8 cellular contexts compared by ENCODE assay signal in the genomic region with DNA sequence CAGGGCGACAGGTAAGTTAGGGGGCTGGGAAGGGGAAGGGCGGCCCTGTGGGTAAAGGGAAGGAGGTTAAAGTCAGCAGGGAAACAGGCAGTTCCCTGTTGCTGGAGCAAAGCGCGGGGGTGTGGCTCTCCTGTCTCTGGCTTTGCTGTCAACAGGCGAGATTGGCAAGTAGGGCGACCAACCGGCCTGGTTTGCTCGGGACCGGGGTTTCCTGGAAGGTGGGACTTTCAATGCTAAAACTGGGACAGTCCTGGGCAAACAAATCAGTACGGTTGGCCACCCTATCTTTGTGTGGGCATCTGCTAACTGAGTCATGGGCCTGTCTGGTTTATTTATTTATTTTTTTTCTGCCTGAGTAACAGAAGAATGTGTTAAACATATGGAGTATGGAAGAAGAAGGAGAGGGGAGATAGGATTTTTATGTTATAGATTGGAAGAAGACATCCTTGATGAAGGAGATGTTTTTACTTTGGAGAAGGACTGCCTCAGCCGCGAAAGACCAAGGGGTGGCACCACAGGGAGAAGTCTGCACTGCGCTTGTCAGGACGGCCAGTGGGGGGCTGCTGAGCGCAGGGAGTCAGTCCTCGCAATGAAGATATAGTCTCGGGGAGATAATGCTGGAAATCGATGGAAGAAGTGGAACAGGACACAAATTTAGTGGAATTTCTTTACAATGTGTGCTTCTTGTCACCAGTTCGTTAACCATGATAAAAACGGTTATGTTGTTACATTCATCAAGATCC. TPM values are rescaled to one million over a fixed set of nuclear protein-coding genes. Genes with fewer than 3 reads are reported as not detected.
DNase-seq lines count a peak whose midpoint lies in the region; ATAC-seq, FAIRE-seq and TF ChIP-seq lines count a peak whose summit lies in the region.

No MANE protein-coding gene starts in this region.

- TF ChIP-seq RAD21 in H1 (IDR thresholded peaks at IDR 0.05 in 1 of 2, conservative IDR thresholded peaks at IDR 0.05 in 1 of 2; ENCODE audit: low read depth in 2 of 2, low read length in 2 of 2) = peak; percentile 56 to 59

- H3K36me3 ChIP-seq in H1 (ENCODE audit: control insufficient read depth in 2 of 4, insufficient read depth in 4 of 4, low read length in 3 of 4) = no peaks in the 10 kb centered on the region
- no peaks in the 10 kb centered on the region for H3K36me3 ChIP-seq in lower lobe of right lung

- no peak overlapping the region for H4K8ac ChIP-seq in H9 (replicated peaks; ENCODE audit: insufficient read length, low read depth, low read length)
- no peak overlapping the region for H4K8ac ChIP-seq in H1 (ENCODE audit: extremely low read depth, insufficient read depth, low read length)

- H2BK20ac ChIP-seq in H9 (ENCODE audit: low read depth, low read length, poor library complexity, severe bottlenecking) = no peak overlapping the region
- H2BK20ac ChIP-seq in H1 (ENCODE audit: low read length) = no peak overlapping the region

- H3K4me1 Mint-ChIP-seq in H9 (peaks cover 15 to 21% of the 10 kb centered on the region in 2 experiments), activated B cell treated with CpG ODN at 0.5 μM for 24 hours (peaks cover 26% of the 10 kb centered on the region)

- H4K5ac ChIP-seq in H9 (ENCODE audit: insufficient read length, low read depth, low read length) (no peak overlapping the region), H1 (ENCODE audit: insufficient read length, low read depth, low read length) (no peak overlapping the region)

- WGBS in H9 (ENCODE audit: extremely low coverage, insufficient read length, low lambda C conversion rate) = no CpG with 5 or more reads among the region's 20 CpGs
- WGBS in H1 (ENCODE audit: extremely low coverage in 1 of 2, insufficient coverage in 1 of 2, insufficient read length in 1 of 2, insufficient replicate concordance in 2 of 2, low coverage in 1 of 2, low lambda C conversion rate in 2 of 2, missing lambda C conversion rate in 1 of 2), 2 experiments = 18% methylated on average over 20 of the region's 20 CpGs; no CpG with 5 or more reads in 1 of the 2 experiments

- peak overlapping the region; percentile 11 for H3K4me2 ChIP-seq in H9 (ENCODE audit: insufficient read depth, insufficient read length, low read length)
- peak overlapping the region; percentile 46 to 56 for H3K4me2 ChIP-seq in H1 (ENCODE audit: insufficient read depth in 1 of 2, low read depth in 2 of 2, low read length in 2 of 2)

- no peak overlapping the region for H2AK5ac ChIP-seq in H9 (ENCODE audit: insufficient read length, low read length)
- H2AK5ac ChIP-seq in H1 (ENCODE audit: low read depth, low read length) = no peak overlapping the region

- H3K4me3 Mint-ChIP-seq in H9 (peak overlapping the region; percentile 55 to 70), activated B cell treated with CpG ODN at 0.5 μM for 24 hours (peak overlapping the region; percentile 64)

- H3K27ac Mint-ChIP-seq in H9 = peak overlapping the region in 2 of 3 experiments; percentile 52 to 59; a peak in 4 of 7 replicates
- no peak overlapping the region for H3K27ac Mint-ChIP-seq in activated B cell treated with CpG ODN at 0.5 μM for 24 hours

- H2BK15ac ChIP-seq in H9 (ENCODE audit: low read depth, low read length) (no peak overlapping the region), H1 (ENCODE audit: low read length) (no peak overlapping the region)

- H3K36me3 Mint-ChIP-seq in H9 (ENCODE audit: insufficient read depth in 1 of 3, low read depth in 3 of 3) = no peaks in the 10 kb centered on the region
- H3K36me3 Mint-ChIP-seq in activated B cell treated with CpG ODN at 0.5 μM for 24 hours (ENCODE audit: low read depth) = no peaks in the 10 kb centered on the region

- H3K56ac ChIP-seq in H9 (ENCODE audit: insufficient read length, low read depth, low read length) (no peak overlapping the region), H1 (replicated peaks; ENCODE audit: insufficient read length, low read depth, low read length) (no peak overlapping the region)

- peak; percentile 37 for DNase-seq in GM12891 (ENCODE audit: insufficient read length, low spot score)
- DNase-seq in H9 = peak; percentile 98
- peak; percentile 37 for DNase-seq in LHCN-M2 (ENCODE audit: low read depth)
- DNase-seq in activated B cell treated with CpG ODN at 0.5 μM for 24 hours = no peak
- peak; percentile 83 to 93 for DNase-seq in H1 (ENCODE audit: low read depth in 1 of 2, low spot score in 2 of 2)
- peak; percentile 95 for DNase-seq in lower lobe of right lung
- DNase-seq in stimulated activated CD4-positive, alpha-beta T cell treated with anti-CD3 and anti-CD28 coated beads, TNF-alpha, amount 100 ng/mL, for 48 hours (ENCODE audit: low read depth in 3 of 3) = peak; percentile 4 to 31 (median 16)
- DNase-seq in NCI-H187 (lab: John Stamatoyannopoulos, UW) = no peak

- H3K14ac ChIP-seq in H9 (ENCODE audit: insufficient read depth, low read length) = no peak overlapping the region
- no peak overlapping the region for H3K14ac ChIP-seq in H1 (ENCODE audit: insufficient read length)

- H3K79me1 ChIP-seq in H9 (ENCODE audit: insufficient read depth, low read depth, low read length, poor library complexity, severe bottlenecking) (no peaks in the 10 kb centered on the region), H1 (ENCODE audit: low read depth, low read length) (no peaks in the 10 kb centered on the region)

- H2AFZ ChIP-seq in H9 (ENCODE audit: low read length) (peak overlapping the region; percentile 70), H1 (ENCODE audit: low read length) (peak overlapping the region; percentile 88; the same call in 1 of the 2 replicates)

- TF ChIP-seq POLR2A in GM12891 (IDR thresholded peaks at IDR 0.05; ENCODE audit: low read depth, low read length) = no peak
- no peak for TF ChIP-seq POLR2A in H1 (IDR thresholded peaks at IDR 0.05; ENCODE audit: control extremely low read depth in 1 of 2, low read depth in 2 of 2, low read length in 2 of 2)

- no peaks in the 10 kb centered on the region for H3K9me3 Mint-ChIP-seq in H9
- no peaks in the 10 kb centered on the region for H3K9me3 Mint-ChIP-seq in activated B cell treated with CpG ODN at 0.5 μM for 24 hours

- H3K9me3 ChIP-seq in H9 (ENCODE audit: control insufficient read depth, low read depth, low read length) = no peaks in the 10 kb centered on the region
- no peaks in the 10 kb centered on the region for H3K9me3 ChIP-seq in H1 (ENCODE audit: insufficient read depth in 2 of 2, low read depth in 1 of 2, low read length in 1 of 2)
- H3K9me3 ChIP-seq in lower lobe of right lung = no peaks in the 10 kb centered on the region

- no peak overlapping the region for H3K27ac ChIP-seq in H9 (ENCODE audit: insufficient read length, low read depth, low read length)
- no peak overlapping the region for H3K27ac ChIP-seq in H1 (ENCODE audit: low read depth, low read length)
- peak overlapping the region; percentile 42 for H3K27ac ChIP-seq in lower lobe of right lung

- no peaks in the 10 kb centered on the region for H4K20me1 ChIP-seq in H9 (ENCODE audit: control insufficient read depth, insufficient read depth, insufficient read length)
- H4K20me1 ChIP-seq in H1 (replicated peaks in 1 of 2; ENCODE audit: control insufficient read depth in 1 of 2, insufficient read depth in 2 of 2, low read length in 2 of 2) = no peaks in the 10 kb centered on the region

- no peak overlapping the region for H3K23ac ChIP-seq in H9 (ENCODE audit: insufficient read length, low read depth, low read length)
- H3K23ac ChIP-seq in H1 (ENCODE audit: insufficient read length) = no peak overlapping the region

- no peaks in the 10 kb centered on the region for H3K27me3 Mint-ChIP-seq in H9 (ENCODE audit: low read depth)
- no peaks in the 10 kb centered on the region for H3K27me3 Mint-ChIP-seq in activated B cell treated with CpG ODN at 0.5 μM for 24 hours

- CTCF ChIA-PET in activated B cell treated with CpG ODN at 0.5 μM for 24 hours (lab: Charles Lee) (interaction anchor here (0.9 to 4.5 kb wide), 14 partner anchors 9 to 507 kb away, joined by 3 to 69 read pairs (median 6); partner anchors contain the start of gene ESR1), H1 (lab: Charles Lee; ENCODE audit: partially characterized antibody) (interaction anchor here (0.7 to 3.0 kb wide), 20 partner anchors 9 to 513 kb away, joined by 3 to 31 read pairs (median 4); no protein-coding TSS in a partner anchor)

- H3K4me3 ChIP-seq in H1 (ENCODE audit: extremely low read depth in 1 of 4, insufficient read depth in 2 of 4, low read depth in 3 of 4, low read length in 4 of 4) (peak overlapping the region in 1 of 4 experiments; percentile 51; a peak in 3 of 8 replicates), lower lobe of right lung (peak overlapping the region; percentile 43)

- no peak overlapping the region for H3T11ph ChIP-seq in H9 (ENCODE audit: low read length)

- no peak overlapping the region for H2BK5ac ChIP-seq in H9 (ENCODE audit: insufficient read length, low read length)
- H2BK5ac ChIP-seq in H1 (ENCODE audit: low read depth, low read length) = no peak overlapping the region

- H3K4me1 ChIP-seq in H9 (ENCODE audit: insufficient read depth, low read length) = no peaks in the 10 kb centered on the region
- H3K4me1 ChIP-seq in H1 (replicated peaks in 1 of 4; ENCODE audit: control insufficient read depth in 3 of 4, insufficient read depth in 4 of 4, low read length in 3 of 4) = peaks cover 0 to 9% (median 2%) of the 10 kb centered on the region in 4 experiments; a peak in 3 of 7 replicates
- peaks cover 8% of the 10 kb centered on the region for H3K4me1 ChIP-seq in lower lobe of right lung

- H3K79me2 ChIP-seq in H9 (ENCODE audit: insufficient read depth, low read length) = no peaks in the 10 kb centered on the region
- no peaks in the 10 kb centered on the region for H3K79me2 ChIP-seq in H1 (ENCODE audit: control insufficient read depth in 1 of 2, insufficient read depth in 2 of 2, low read length in 2 of 2)

- no peak overlapping the region for H3K4ac ChIP-seq in H9 (ENCODE audit: low read depth, low read length)
- H3K4ac ChIP-seq in H1 (replicated peaks; ENCODE audit: insufficient read length, low read depth, low read length) = no peak overlapping the region

- H2BK120ac ChIP-seq in H9 (ENCODE audit: low read depth, low read length, poor library complexity, severe bottlenecking) = no peak overlapping the region
- H2BK120ac ChIP-seq in H1 (replicated peaks; ENCODE audit: low read depth, low read length) = no peak overlapping the region

- no peak overlapping the region for H3K18ac ChIP-seq in H9 (ENCODE audit: insufficient read length, low read depth, low read length)
- no peak overlapping the region for H3K18ac ChIP-seq in H1 (ENCODE audit: extremely low read depth, low read length)

- no peaks in the 10 kb centered on the region for H3K27me3 ChIP-seq in H9 (ENCODE audit: insufficient read depth, low read length)
- peaks cover 0 to 1% (median 0%) of the 10 kb centered on the region in 4 experiments; a peak in 1 of 7 replicates for H3K27me3 ChIP-seq in H1 (replicated peaks in 1 of 4; ENCODE audit: control insufficient read depth in 3 of 4, extremely low read depth in 1 of 4, insufficient read depth in 3 of 4, low read length in 3 of 4)
- no peaks in the 10 kb centered on the region for H3K27me3 ChIP-seq in lower lobe of right lung (ENCODE audit: low read depth)

- ATAC-seq in activated B cell treated with CpG ODN at 0.5 μM for 24 hours (ENCODE audit: low read depth) (peak; percentile 90), lower lobe of right lung (peak; percentile 96 to 97)

- FAIRE-seq in GM12891 (lab: Jason Lieb, UNC) = peak; percentile 28
- FAIRE-seq in H1 (lab: Jason Lieb, UNC) = peak; percentile 81

- H3K23me2 ChIP-seq in H9 (ENCODE audit: insufficient read length, low read depth, low read length, poor library complexity, severe bottlenecking) (no peaks in the 10 kb centered on the region), H1 (ENCODE audit: low read depth, low read length) (peaks cover 1% of the 10 kb centered on the region; the same call in 1 of the 2 replicates)

- POLR2A ChIA-PET in activated B cell treated with CpG ODN at 0.5 μM for 24 hours (lab: Charles Lee) (interaction anchor here (1.5 to 1.7 kb wide), 2 partner anchors 74 to 361 kb away, joined by 8 to 12 read pairs; no protein-coding TSS in a partner anchor), H1 (lab: Charles Lee; ENCODE audit: partially characterized antibody) (no interaction called here)

- no peak for TF ChIP-seq EP300 in H1 (IDR thresholded peaks at IDR 0.05; ENCODE audit: borderline replicate concordance in 1 of 2, low read depth in 2 of 2, low read length in 2 of 2)

- no peak overlapping the region for H3K9ac ChIP-seq in H9 (ENCODE audit: extremely low read depth, insufficient read length, low read length)
- no peak overlapping the region for H3K9ac ChIP-seq in H1 (replicated peaks in 1 of 4; ENCODE audit: extremely low read depth in 1 of 4, low read depth in 3 of 4, low read length in 3 of 4)

- TF ChIP-seq CTCF in H9 (conservative IDR thresholded peaks at IDR 0.05) (peak; percentile 72), activated B cell treated with CpG ODN at 0.5 μM for 24 hours (IDR thresholded peaks at IDR 0.05) (peak; percentile 40), H1 (IDR thresholded peaks at IDR 0.05; ENCODE audit: control extremely low read depth in 1 of 3, insufficient read depth in 1 of 3, low read depth in 1 of 3, low read length in 3 of 3) (peak; percentile 67 to 84 (median 76)), lower lobe of right lung (IDR thresholded peaks at IDR 0.05) (peak; percentile 67)

- intact Hi-C loops in activated B cell treated with CpG ODN at 0.5 μM for 24 hours (cut with micrococcal nuclease) (loop anchor here (1.0 to 10.0 kb wide), 9 partner anchors 41 to 571 kb away; partner anchors contain the start of genes ESR1 and RMND1), lower lobe of right lung (cut with DNase I) (no loop called here)

- H4K91ac ChIP-seq in H9 (ENCODE audit: insufficient read length, low read depth, low read length) = no peak overlapping the region
- H4K91ac ChIP-seq in H1 (replicated peaks; ENCODE audit: insufficient read length, low read length) = no peak overlapping the region

- H2BK12ac ChIP-seq in H9 (ENCODE audit: insufficient read length, low read depth, low read length) = no peak overlapping the region
- H2BK12ac ChIP-seq in H1 (ENCODE audit: low read depth, low read length) = no peak overlapping the region

RNA-seq across cellular contexts. Expression of gene ESR1, which starts 43.4 kb away (rescaled TPM):
- 0.01 TPM for polyA plus RNA-seq in GM12891 (2012; ENCODE audit: low read depth, missing spikeins)
- not detected in 2 replicates for total RNA-seq in H9 (2021)
- total RNA-seq in LHCN-M2 (2014; rRNA removed) = 0.23 and 0.58 TPM in 2 replicates
- polyA plus RNA-seq in LHCN-M2 (2012) = 0.13 TPM
- total RNA-seq in activated B cell treated with CpG ODN at 0.5 μM for 24 hours = 10.9 and 17.5 TPM in 2 replicates
- 0.10 and 0.17 TPM in 2 replicates for total RNA-seq in H1 (2021; fragmentation: NEBNext Ultra II Directional; extraction: Animal tissue kit (Norgen Biotek cat#: 25700))
- 0.03 and 0.05 TPM in 2 replicates for polyA plus RNA-seq in H1 (2011; rRNA removed)
- 0.04 TPM for polyA plus RNA-seq in H1 (2011; cell fraction: cytosol; rRNA removed)
- polyA plus RNA-seq in H1 (2011; cell fraction: nucleus; rRNA removed) = 0.37 TPM
- polyA plus RNA-seq in H1 (2012, experiment 1 of 2) = 0.03 to 0.11 TPM (median 0.05 TPM) in 4 replicates
- not detected for polyA plus RNA-seq in H1 (2012, experiment 2 of 2)
- polyA plus RNA-seq in H1 (2013, experiment 1 of 2) = 0.02 TPM
- polyA plus RNA-seq in H1 (2013, experiment 2 of 2) = 0.06 TPM
- 0.07 and 0.69 TPM in 2 replicates for polyA minus RNA-seq in H1 (2011; rRNA and poly(A)+ RNA removed)
- not detected for polyA minus RNA-seq in H1 (2011; cell fraction: cytosol; rRNA and poly(A)+ RNA removed)
- 1.6 TPM for polyA minus RNA-seq in H1 (2011; cell fraction: nucleus; rRNA and poly(A)+ RNA removed)
- total RNA-seq in lower lobe of right lung = 3.7 TPM

Comparison
In these comparisons a context has a peak if more than half of its experiments do, and no peak if none do; other contexts are left out.
1. DNase-seq: peak in GM12891 (single experiment), H9 (single experiment), LHCN-M2 (single experiment), H1 (2 of 2), lower lobe of right lung (single experiment) and stimulated activated CD4-positive, alpha-beta T cell treated with anti-CD3 and anti-CD28 coated beads, TNF-alpha, amount 100 ng/mL, for 48 hours (3 of 3); none in activated B cell treated with CpG ODN at 0.5 μM for 24 hours (single experiment) and NCI-H187 (0 of 2).
2. Peak in every context shown above with its lines, with median percentiles within 50 percentile points of each other: CTCF ChIP-seq.